In genomic region chr2:55029098-55029497, GRCh38 we compare ENCODE assay signal across 21 cellular contexts.
"Had no signal": no experiment of that assay in that cellular context is flagged by ENCODE, and none has a peak within 500 bp of the region (broad histone marks: within the 10 kb centered on the region; RNA-seq: fewer than 3 reads in every experiment).

No MANE protein-coding gene starts in this region.

- H3K27me3 ChIP-seq: esophagus squamous epithelium, gastroesophageal sphincter, upper lobe of right lung had no signal

- H3K4me3 Mint-ChIP-seq: activated naive CD8-positive, alpha-beta T cell; memory B cell; neural crest cell had no signal

- H3K27ac ChIP-seq: coronary artery, esophagus squamous epithelium, gastroesophageal sphincter, upper lobe of right lung, VCaP had no signal

- H3K36me3 ChIP-seq: esophagus squamous epithelium, gastroesophageal sphincter, upper lobe of right lung had no signal

- H3K27me3 Mint-ChIP-seq: activated naive CD8-positive, alpha-beta T cell; memory B cell had no signal

- H3K9me3 ChIP-seq: esophagus squamous epithelium, gastroesophageal sphincter, upper lobe of right lung had no signal

- H3K4me3 ChIP-seq: coronary artery, esophagus squamous epithelium, gastroesophageal sphincter, upper lobe of right lung had no signal

- H3K36me3 Mint-ChIP-seq: activated naive CD8-positive, alpha-beta T cell had no signal

- DNase-seq: activated CD4-positive, CD25-positive, alpha-beta regulatory T cell treated with anti-CD3 and anti-CD28 coated beads, Interleukin-2, amount 50 U/mL, for 72 hours; activated gamma-delta T cell treated with Interleukin-2 at 50 U/mL for 16 hours; activated T-cell treated with anti-CD3 and anti-CD28 coated beads, Interleukin-2, amount 50 U/mL, for 1 hour; amniotic stem cell; esophagus squamous epithelium; head of caudate nucleus; hypothalamus; occipital lobe; posterior cingulate gyrus; stimulated activated CD4-positive, alpha-beta T cell treated with anti-CD3 and anti-CD28 coated beads, Interleukin-4, amount 100 ng/mL, for 1 hour; stimulated activated naive CD4-positive, alpha-beta T cell treated with Interleukin-2 at 50 U/mL for 16 hours; SW 1271; T-helper 2 cell; upper lobe of right lung had no signal

- H3K9me3 Mint-ChIP-seq: memory B cell, neural crest cell had no signal

- ATAC-seq: gastroesophageal sphincter, sciatic nerve, upper lobe of right lung had no signal

- H3K27ac Mint-ChIP-seq: activated naive CD8-positive, alpha-beta T cell; memory B cell had no signal
